Comparison of ENCODE assay signal across 9 cellular contexts in genomic region chr10:119313645-119314044, GRCh38.
DNase-seq lines count a peak whose midpoint lies in the region; ATAC-seq, FAIRE-seq and TF ChIP-seq lines count a peak whose summit lies in the region.
"Had no signal": no experiment of that assay in that cellular context is flagged by ENCODE, and none has a peak within 500 bp of the region (broad histone marks: within the 10 kb centered on the region; RNA-seq: fewer than 3 reads in every experiment).

No MANE protein-coding gene starts in this region.

- peaks cover 7% of the 10 kb centered on the region for H3K27me3 Mint-ChIP-seq in T-helper 1 cell treated with Interleukin-12 subunit alpha and Interleukin-12 subunit beta and Interleukin-4 antibody, amounts not matched to agents 30 μg/mL and 1 μg/mL, for 36 hours (ENCODE audit: low read depth)
- no peaks in the 10 kb centered on the region for H3K27me3 Mint-ChIP-seq in WTC11 (ENCODE audit: low read depth)

- H3K4me1 Mint-ChIP-seq in T-helper 1 cell treated with Interleukin-12 subunit alpha and Interleukin-12 subunit beta and Interleukin-4 antibody, amounts not matched to agents 30 μg/mL and 1 μg/mL, for 36 hours (ENCODE audit: low read depth) = peaks cover 60% of the 10 kb centered on the region
- H3K4me1 Mint-ChIP-seq in WTC11 = peaks cover 34% of the 10 kb centered on the region

- in situ Hi-C loops in HepG2 (cut with HindIII; ENCODE audit: extremely low pct_ligation_motif_present, low pct_unique_long_range_greater_than_20kb) = no loop called here

- H3K36me3 Mint-ChIP-seq in T-helper 1 cell treated with Interleukin-12 subunit alpha and Interleukin-12 subunit beta and Interleukin-4 antibody, amounts not matched to agents 30 μg/mL and 1 μg/mL, for 36 hours (ENCODE audit: low read depth) = peaks cover 22% of the 10 kb centered on the region
- H3K36me3 Mint-ChIP-seq in WTC11 = no peaks in the 10 kb centered on the region

- CTCF ChIA-PET in WTC11 (lab: Charles Lee) = no interaction called here
- CTCF ChIA-PET in HepG2 (lab: Yijun Ruan, JAX; ENCODE audit: low intra/inter-chr PET ratio, low total read pairs) = no interaction called here

- BruUV-seq in HepG2 (replicated peaks; lab: Mats Ljungman, UMichigan) = no TSS peak

- H3K79me2 ChIP-seq in HepG2 (ENCODE audit: insufficient read depth, low read length) = peaks cover 10% of the 10 kb centered on the region

- TF ChIP-seq EP300 in HepG2 (IDR thresholded peaks at IDR 0.05; ENCODE audit: low read depth in 2 of 2, low read length in 2 of 2) (no peak), HepG2 (CRISPR knock-in tag; IDR thresholded peaks at IDR 0.05; ENCODE audit: borderline replicate concordance) (no peak)

- intact Hi-C loops in right cardiac atrium (cut with DNase I) (no loop called here), vagina (cut with DNase I) (no loop called here), HepG2 (cut with micrococcal nuclease; ENCODE audit: unreplicated experiment) (no loop called here)

- no peak for TF ChIP-seq POLR2A in vagina (IDR thresholded peaks at IDR 0.05)
- TF ChIP-seq POLR2A in HepG2 (IDR thresholded peaks at IDR 0.05; ENCODE audit: insufficient read depth in 1 of 2, low read depth in 2 of 2, low read length in 2 of 2) = no peak

- no peak overlapping the region for H3K4me3 Mint-ChIP-seq in T-helper 1 cell treated with Interleukin-12 subunit alpha and Interleukin-12 subunit beta and Interleukin-4 antibody, amounts not matched to agents 30 μg/mL and 1 μg/mL, for 36 hours
- no peak overlapping the region for H3K4me3 Mint-ChIP-seq in WTC11

- POLR2A ChIA-PET in WTC11 (lab: Charles Lee) = no interaction called here
- POLR2A ChIA-PET in HepG2 (lab: Yijun Ruan, JAX) = interaction anchor here (0.8 to 5.2 kb wide), 2 partner anchors 42 to 61 kb away, joined by 3 to 46 read pairs; no protein-coding TSS in a partner anchor

- H3K4me1 ChIP-seq in right cardiac atrium (ENCODE audit: control insufficient read depth, insufficient read depth, low read length) = peaks cover 50% of the 10 kb centered on the region
- H3K4me1 ChIP-seq in vagina = peaks cover 59% of the 10 kb centered on the region
- H3K4me1 ChIP-seq in HepG2 (ENCODE audit: insufficient read depth, low read length) = peaks cover 82% of the 10 kb centered on the region

- H3K36me3 ChIP-seq in vagina (no peaks in the 10 kb centered on the region), HepG2 (replicated peaks in 1 of 2; ENCODE audit: control insufficient read depth in 1 of 2, insufficient read depth in 2 of 2, low read length in 2 of 2) (no peaks in the 10 kb centered on the region)

- H3K4me3 ChIP-seq in right cardiac atrium (ENCODE audit: low read length) (no peak overlapping the region), vagina (no peak overlapping the region), HepG2 (replicated peaks in 1 of 3; ENCODE audit: insufficient read depth in 1 of 3, low read depth in 2 of 3, low read length in 3 of 3) (no peak overlapping the region)

- no peak for FAIRE-seq in HepG2 (lab: Jason Lieb, UNC)
- FAIRE-seq: keratinocyte had no signal

- H3K9ac ChIP-seq in HepG2 (ENCODE audit: insufficient read depth, low read depth, low read length) = no peak overlapping the region

- H3K4me2 ChIP-seq in HepG2 (ENCODE audit: low read depth, low read length) = no peak overlapping the region

- ATAC-seq in GM19025 (IDR thresholded peaks at IDR 0.05; ENCODE audit: low read depth, unreplicated experiment) (peak; percentile 75), HG02885 (IDR thresholded peaks at IDR 0.05; ENCODE audit: poor library complexity, unreplicated experiment) (peak; percentile 75), right cardiac atrium (peak; percentile 7 to 13), WTC11 (no peak), HepG2 (no peak)

- peaks cover 7% of the 10 kb centered on the region for H3K9me3 Mint-ChIP-seq in T-helper 1 cell treated with Interleukin-12 subunit alpha and Interleukin-12 subunit beta and Interleukin-4 antibody, amounts not matched to agents 30 μg/mL and 1 μg/mL, for 36 hours
- H3K9me3 Mint-ChIP-seq in WTC11 = peaks cover 9% of the 10 kb centered on the region

- peak overlapping the region; percentile 60 for H3K27ac ChIP-seq in right cardiac atrium (ENCODE audit: low read length)
- H3K27ac ChIP-seq in vagina = no peak overlapping the region
- H3K27ac ChIP-seq in HepG2 (ENCODE audit: extremely low read length, insufficient read depth, low read length) = no peak overlapping the region

- no peak for TF ChIP-seq CTCF in WTC11 (IDR thresholded peaks at IDR 0.05)
- TF ChIP-seq CTCF in vagina (IDR thresholded peaks at IDR 0.05) = no peak
- no peak for TF ChIP-seq CTCF in HepG2 (CRISPR knock-in tag; IDR thresholded peaks at IDR 0.05)

- TF ChIP-seq RAD21 in HepG2 (CRISPR knock-in tag; IDR thresholded peaks at IDR 0.05) = no peak

- H3K27ac Mint-ChIP-seq in T-helper 1 cell treated with Interleukin-12 subunit alpha and Interleukin-12 subunit beta and Interleukin-4 antibody, amounts not matched to agents 30 μg/mL and 1 μg/mL, for 36 hours = peak overlapping the region; percentile 87
- H3K27ac Mint-ChIP-seq in WTC11 = no peak overlapping the region

- H3K27me3 ChIP-seq in right cardiac atrium (ENCODE audit: control insufficient read depth, insufficient read depth) = no peaks in the 10 kb centered on the region
- H3K27me3 ChIP-seq in vagina = no peaks in the 10 kb centered on the region
- no peaks in the 10 kb centered on the region for H3K27me3 ChIP-seq in HepG2 (ENCODE audit: control insufficient read depth in 1 of 2, insufficient read depth in 2 of 2, low read length in 2 of 2)

- H2AFZ ChIP-seq in HepG2 (ENCODE audit: low read length) = no peak overlapping the region

- 65% methylated on average over 7 of the region's 7 CpGs for WGBS in right cardiac atrium
- WGBS in HepG2 (ENCODE audit: low lambda C conversion rate) = 92% methylated on average over 6 of the region's 7 CpGs

- H4K20me1 ChIP-seq in HepG2 (ENCODE audit: insufficient read depth, low read length) = no peaks in the 10 kb centered on the region

- H3K9me3 ChIP-seq in right cardiac atrium (ENCODE audit: control insufficient read depth, low read length) = no peaks in the 10 kb centered on the region
- H3K9me3 ChIP-seq in vagina = no peaks in the 10 kb centered on the region
- H3K9me3 ChIP-seq in HepG2 (ENCODE audit: low read length) = no peaks in the 10 kb centered on the region

- DNase-seq in right cardiac atrium (no peak), occipital lobe (lab: John Stamatoyannopoulos, UW) (no peak), WTC11 (ENCODE audit: low spot score) (no peak), vagina (ENCODE audit: extremely low spot score in 2 of 2) (no peak), HepG2 (ENCODE audit: low spot score) (no peak)

TF ChIP-seq in WTC11, 78 proteins besides CTCF, POLR2A, EP300 and RAD21 (continues in another document):
- TF ChIP-seq FOXP4 (CRISPR knock-in tag; IDR thresholded peaks at IDR 0.05) (no peak), NR3C1 (CRISPR knock-in tag; conservative IDR thresholded peaks at IDR 0.05; ENCODE audit: low read depth) (no peak), ZNF138 (CRISPR knock-in tag; conservative IDR thresholded peaks at IDR 0.05) (no peak)

TF ChIP-seq in HepG2, 621 proteins besides CTCF, POLR2A, EP300 and RAD21 (continues in another document):
- TF ChIP-seq ERF (CRISPR knock-in tag; IDR thresholded peaks at IDR 0.05) = no peak
- no peak for TF ChIP-seq ZNF567 (CRISPR knock-in tag; IDR thresholded peaks at IDR 0.05; ENCODE audit: borderline replicate concordance)
- TF ChIP-seq BRCA1 (CRISPR knock-in tag; IDR thresholded peaks at IDR 0.05) = no peak
- no peak for TF ChIP-seq ZBTB2 (CRISPR knock-in tag; IDR thresholded peaks at IDR 0.05; ENCODE audit: low read depth)
- no peak for TF ChIP-seq SRSF9 (IDR thresholded peaks at IDR 0.05; ENCODE audit: borderline replicate concordance, insufficient read depth, low read depth, low read length, poor library complexity, severe bottlenecking)
- TF ChIP-seq SRSF1 (optimal IDR thresholded peaks at IDR 0.05; ENCODE audit: low read depth, low read length) = no peak
- no peak for TF ChIP-seq TOPORS (CRISPR knock-in tag; IDR thresholded peaks at IDR 0.05)
- no peak for TF ChIP-seq ZNF749 (CRISPR knock-in tag; IDR thresholded peaks at IDR 0.05; ENCODE audit: borderline replicate concordance)
- TF ChIP-seq BHLHE40 (IDR thresholded peaks at IDR 0.05; ENCODE audit: low read length) = no peak
- no peak for TF ChIP-seq ZNF275 (CRISPR knock-in tag; IDR thresholded peaks at IDR 0.05; ENCODE audit: borderline replicate concordance)
- no peak for TF ChIP-seq SMAD1 (CRISPR knock-in tag; IDR thresholded peaks at IDR 0.05; ENCODE audit: borderline replicate concordance, low read depth)
- TF ChIP-seq ZNF782 (CRISPR knock-in tag; IDR thresholded peaks at IDR 0.05; ENCODE audit: borderline replicate concordance) = no peak
- no peak for TF ChIP-seq SETDB1 (CRISPR knock-in tag; IDR thresholded peaks at IDR 0.05; ENCODE audit: borderline replicate concordance)
- no peak for TF ChIP-seq GTF3A (CRISPR knock-in tag; conservative IDR thresholded peaks at IDR 0.05)

Comparison
In these comparisons a context has a peak if more than half of its experiments do, and no peak if none do; other contexts are left out.
1. ATAC-seq: peak in GM19025 (single experiment), HG02885 (single experiment) and right cardiac atrium (2 of 2); none in WTC11 (single experiment) and HepG2 (single experiment).